2 cellular contexts compared by ENCODE assay signal in the genomic region with DNA sequence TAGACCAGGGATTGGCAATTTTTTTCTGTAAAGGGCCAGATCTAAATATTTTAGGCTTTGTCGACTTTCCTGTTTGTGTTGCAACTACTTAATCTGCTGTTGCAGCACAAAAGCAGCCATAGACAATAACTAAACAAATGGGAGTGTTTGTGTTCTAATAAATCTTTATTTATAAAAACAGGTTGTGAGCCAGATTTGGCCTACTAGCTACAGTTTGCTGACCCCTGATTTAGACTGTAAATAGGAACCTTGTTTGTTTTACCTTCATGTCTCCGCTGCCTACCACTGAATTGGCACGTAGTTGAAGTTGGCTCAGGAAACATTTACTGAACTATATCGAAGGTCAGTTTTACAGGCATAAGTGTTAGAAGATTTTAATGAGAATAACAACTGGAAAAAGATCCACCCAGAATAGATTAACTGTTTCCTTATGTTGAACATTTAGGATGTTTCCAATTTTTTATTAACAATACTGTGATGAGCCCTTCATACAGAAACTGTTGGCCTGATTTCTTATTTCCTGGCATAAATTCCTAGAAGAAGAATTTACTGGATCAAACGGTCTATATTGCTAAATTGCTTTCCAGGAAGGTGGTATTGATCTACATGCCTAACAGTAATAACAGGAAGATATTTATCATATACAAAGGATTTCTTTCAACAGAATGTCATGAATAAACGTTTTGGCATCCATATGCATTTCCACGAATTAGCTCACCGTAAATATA.
A peak's percentile ranks its signal among the peaks of the same experiment; 100 is the strongest.
TF ChIP-seq lines count a peak whose summit lies in the region.

No MANE protein-coding gene starts in this region.

TF ChIP-seq in K562, 482 proteins besides CTCF, POLR2A, EP300 and RAD21:
- TF ChIP-seq, protein P1, sequence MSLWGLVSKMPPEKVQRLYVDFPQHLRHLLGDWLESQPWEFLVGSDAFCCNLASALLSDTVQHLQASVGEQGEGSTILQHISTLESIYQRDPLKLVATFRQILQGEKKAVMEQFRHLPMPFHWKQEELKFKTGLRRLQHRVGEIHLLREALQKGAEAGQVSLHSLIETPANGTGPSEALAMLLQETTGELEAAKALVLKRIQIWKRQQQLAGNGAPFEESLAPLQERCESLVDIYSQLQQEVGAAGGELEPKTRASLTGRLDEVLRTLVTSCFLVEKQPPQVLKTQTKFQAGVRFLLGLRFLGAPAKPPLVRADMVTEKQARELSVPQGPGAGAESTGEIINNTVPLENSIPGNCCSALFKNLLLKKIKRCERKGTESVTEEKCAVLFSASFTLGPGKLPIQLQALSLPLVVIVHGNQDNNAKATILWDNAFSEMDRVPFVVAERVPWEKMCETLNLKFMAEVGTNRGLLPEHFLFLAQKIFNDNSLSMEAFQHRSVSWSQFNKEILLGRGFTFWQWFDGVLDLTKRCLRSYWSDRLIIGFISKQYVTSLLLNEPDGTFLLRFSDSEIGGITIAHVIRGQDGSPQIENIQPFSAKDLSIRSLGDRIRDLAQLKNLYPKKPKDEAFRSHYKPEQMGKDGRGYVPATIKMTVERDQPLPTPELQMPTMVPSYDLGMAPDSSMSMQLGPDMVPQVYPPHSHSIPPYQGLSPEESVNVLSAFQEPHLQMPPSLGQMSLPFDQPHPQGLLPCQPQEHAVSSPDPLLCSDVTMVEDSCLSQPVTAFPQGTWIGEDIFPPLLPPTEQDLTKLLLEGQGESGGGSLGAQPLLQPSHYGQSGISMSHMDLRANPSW (CRISPR knock-in tag; IDR thresholded peaks at IDR 0.05): no peak
- TF ChIP-seq, protein P2, sequence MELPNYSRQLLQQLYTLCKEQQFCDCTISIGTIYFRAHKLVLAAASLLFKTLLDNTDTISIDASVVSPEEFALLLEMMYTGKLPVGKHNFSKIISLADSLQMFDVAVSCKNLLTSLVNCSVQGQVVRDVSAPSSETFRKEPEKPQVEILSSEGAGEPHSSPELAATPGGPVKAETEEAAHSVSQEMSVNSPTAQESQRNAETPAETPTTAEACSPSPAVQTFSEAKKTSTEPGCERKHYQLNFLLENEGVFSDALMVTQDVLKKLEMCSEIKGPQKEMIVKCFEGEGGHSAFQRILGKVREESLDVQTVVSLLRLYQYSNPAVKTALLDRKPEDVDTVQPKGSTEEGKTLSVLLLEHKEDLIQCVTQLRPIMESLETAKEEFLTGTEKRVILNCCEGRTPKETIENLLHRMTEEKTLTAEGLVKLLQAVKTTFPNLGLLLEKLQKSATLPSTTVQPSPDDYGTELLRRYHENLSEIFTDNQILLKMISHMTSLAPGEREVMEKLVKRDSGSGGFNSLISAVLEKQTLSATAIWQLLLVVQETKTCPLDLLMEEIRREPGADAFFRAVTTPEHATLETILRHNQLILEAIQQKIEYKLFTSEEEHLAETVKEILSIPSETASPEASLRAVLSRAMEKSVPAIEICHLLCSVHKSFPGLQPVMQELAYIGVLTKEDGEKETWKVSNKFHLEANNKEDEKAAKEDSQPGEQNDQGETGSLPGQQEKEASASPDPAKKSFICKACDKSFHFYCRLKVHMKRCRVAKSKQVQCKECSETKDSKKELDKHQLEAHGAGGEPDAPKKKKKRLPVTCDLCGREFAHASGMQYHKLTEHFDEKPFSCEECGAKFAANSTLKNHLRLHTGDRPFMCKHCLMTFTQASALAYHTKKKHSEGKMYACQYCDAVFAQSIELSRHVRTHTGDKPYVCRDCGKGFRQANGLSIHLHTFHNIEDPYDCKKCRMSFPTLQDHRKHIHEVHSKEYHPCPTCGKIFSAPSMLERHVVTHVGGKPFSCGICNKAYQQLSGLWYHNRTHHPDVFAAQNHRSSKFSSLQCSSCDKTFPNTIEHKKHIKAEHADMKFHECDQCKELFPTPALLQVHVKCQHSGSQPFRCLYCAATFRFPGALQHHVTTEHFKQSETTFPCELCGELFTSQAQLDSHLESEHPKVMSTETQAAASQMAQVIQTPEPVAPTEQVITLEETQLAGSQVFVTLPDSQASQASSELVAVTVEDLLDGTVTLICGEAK (IDR thresholded peaks at IDR 0.05): peak; percentile 78
- TF ChIP-seq, protein P2 (CRISPR knock-in tag; IDR thresholded peaks at IDR 0.05): no peak

TF ChIP-seq in liver, 16 proteins besides CTCF, POLR2A, EP300 and RAD21 (continued from another document):
- TF ChIP-seq, protein P3, sequence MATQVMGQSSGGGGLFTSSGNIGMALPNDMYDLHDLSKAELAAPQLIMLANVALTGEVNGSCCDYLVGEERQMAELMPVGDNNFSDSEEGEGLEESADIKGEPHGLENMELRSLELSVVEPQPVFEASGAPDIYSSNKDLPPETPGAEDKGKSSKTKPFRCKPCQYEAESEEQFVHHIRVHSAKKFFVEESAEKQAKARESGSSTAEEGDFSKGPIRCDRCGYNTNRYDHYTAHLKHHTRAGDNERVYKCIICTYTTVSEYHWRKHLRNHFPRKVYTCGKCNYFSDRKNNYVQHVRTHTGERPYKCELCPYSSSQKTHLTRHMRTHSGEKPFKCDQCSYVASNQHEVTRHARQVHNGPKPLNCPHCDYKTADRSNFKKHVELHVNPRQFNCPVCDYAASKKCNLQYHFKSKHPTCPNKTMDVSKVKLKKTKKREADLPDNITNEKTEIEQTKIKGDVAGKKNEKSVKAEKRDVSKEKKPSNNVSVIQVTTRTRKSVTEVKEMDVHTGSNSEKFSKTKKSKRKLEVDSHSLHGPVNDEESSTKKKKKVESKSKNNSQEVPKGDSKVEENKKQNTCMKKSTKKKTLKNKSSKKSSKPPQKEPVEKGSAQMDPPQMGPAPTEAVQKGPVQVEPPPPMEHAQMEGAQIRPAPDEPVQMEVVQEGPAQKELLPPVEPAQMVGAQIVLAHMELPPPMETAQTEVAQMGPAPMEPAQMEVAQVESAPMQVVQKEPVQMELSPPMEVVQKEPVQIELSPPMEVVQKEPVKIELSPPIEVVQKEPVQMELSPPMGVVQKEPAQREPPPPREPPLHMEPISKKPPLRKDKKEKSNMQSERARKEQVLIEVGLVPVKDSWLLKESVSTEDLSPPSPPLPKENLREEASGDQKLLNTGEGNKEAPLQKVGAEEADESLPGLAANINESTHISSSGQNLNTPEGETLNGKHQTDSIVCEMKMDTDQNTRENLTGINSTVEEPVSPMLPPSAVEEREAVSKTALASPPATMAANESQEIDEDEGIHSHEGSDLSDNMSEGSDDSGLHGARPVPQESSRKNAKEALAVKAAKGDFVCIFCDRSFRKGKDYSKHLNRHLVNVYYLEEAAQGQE (IDR thresholded peaks at IDR 0.05): peak; percentile 55
- TF ChIP-seq TAF1 (conservative IDR thresholded peaks at IDR 0.05) (no peak), HNF4G (IDR thresholded peaks at IDR 0.05) (peak; percentile 50), SP1 (IDR thresholded peaks at IDR 0.05) (peak; percentile 88), GABPA (IDR thresholded peaks at IDR 0.05 in 1 of 2, conservative IDR thresholded peaks at IDR 0.05 in 1 of 2) (no peak), FOXA1 (IDR thresholded peaks at IDR 0.05) (peak; percentile 95), YY1 (IDR thresholded peaks at IDR 0.05) (peak; percentile 52)
- TF ChIP-seq, protein P4, sequence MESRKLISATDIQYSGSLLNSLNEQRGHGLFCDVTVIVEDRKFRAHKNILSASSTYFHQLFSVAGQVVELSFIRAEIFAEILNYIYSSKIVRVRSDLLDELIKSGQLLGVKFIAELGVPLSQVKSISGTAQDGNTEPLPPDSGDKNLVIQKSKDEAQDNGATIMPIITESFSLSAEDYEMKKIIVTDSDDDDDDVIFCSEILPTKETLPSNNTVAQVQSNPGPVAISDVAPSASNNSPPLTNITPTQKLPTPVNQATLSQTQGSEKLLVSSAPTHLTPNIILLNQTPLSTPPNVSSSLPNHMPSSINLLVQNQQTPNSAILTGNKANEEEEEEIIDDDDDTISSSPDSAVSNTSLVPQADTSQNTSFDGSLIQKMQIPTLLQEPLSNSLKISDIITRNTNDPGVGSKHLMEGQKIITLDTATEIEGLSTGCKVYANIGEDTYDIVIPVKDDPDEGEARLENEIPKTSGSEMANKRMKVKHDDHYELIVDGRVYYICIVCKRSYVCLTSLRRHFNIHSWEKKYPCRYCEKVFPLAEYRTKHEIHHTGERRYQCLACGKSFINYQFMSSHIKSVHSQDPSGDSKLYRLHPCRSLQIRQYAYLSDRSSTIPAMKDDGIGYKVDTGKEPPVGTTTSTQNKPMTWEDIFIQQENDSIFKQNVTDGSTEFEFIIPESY (IDR thresholded peaks at IDR 0.05): peak; percentile 76
